ENCODE assay signal across 22 cellular contexts in genomic region chr4:71069063-71069462, GRCh38.
DNase-seq lines count a peak whose midpoint lies in the region; FAIRE-seq and TF ChIP-seq lines count a peak whose summit lies in the region.
"Had no signal": no experiment of that assay in that cellular context is flagged by ENCODE, and none has a peak within 500 bp of the region (broad histone marks: within the 10 kb centered on the region; RNA-seq: fewer than 3 reads in every experiment).

No MANE protein-coding gene starts in this region.

- H3K27ac Mint-ChIP-seq in CD4-positive, alpha-beta memory T cell, result no peak overlapping the region
- H3K27ac Mint-ChIP-seq: B cell; CD14-positive monocyte; CD4-positive, alpha-beta T cell; HFFc6 had no signal

- H3K4me1 ChIP-seq in liver (ENCODE audit: control insufficient read depth in 4 of 4, insufficient read depth in 4 of 4, low read length in 3 of 4) (peaks cover 6 to 16% (median 12%) of the 10 kb centered on the region in 4 donors), small intestine (ENCODE audit: control insufficient read depth in 2 of 2, insufficient read depth in 1 of 2, low read depth in 1 of 2, low read length in 1 of 2) (peaks cover 0 to 4% of the 10 kb centered on the region in 2 donors)
- H3K4me1 ChIP-seq in CD4-positive, alpha-beta memory T cell (ENCODE audit: insufficient read depth, low read length), result no peaks in the 10 kb centered on the region
- H3K4me1 ChIP-seq: BLaER1, HAP-1 had no signal

- no peak overlapping the region for H3K9ac ChIP-seq in liver (ENCODE audit: low read depth in 1 of 2, low read length in 2 of 2)
- H3K9ac ChIP-seq: BLaER1 had no signal

- no peaks in the 10 kb centered on the region for H3K27me3 ChIP-seq in liver (ENCODE audit: control insufficient read depth in 4 of 4, insufficient read depth in 4 of 4, low read length in 3 of 4)
- no peaks in the 10 kb centered on the region for H3K27me3 ChIP-seq in small intestine (ENCODE audit: control insufficient read depth in 2 of 2, insufficient read depth in 2 of 2, low read length in 2 of 2)
- H3K27me3 ChIP-seq in CD4-positive, alpha-beta memory T cell (ENCODE audit: insufficient read depth, low read length), result no peaks in the 10 kb centered on the region
- H3K27me3 ChIP-seq: BLaER1 had no signal

- H3K4me3 Mint-ChIP-seq in CD4-positive, alpha-beta memory T cell, result no peak overlapping the region
- H3K4me3 Mint-ChIP-seq: B cell; CD14-positive monocyte; CD4-positive, alpha-beta T cell; HFFc6 had no signal

- intact Hi-C loops in CD4-positive, alpha-beta memory T cell (cut with micrococcal nuclease), result no loop called here

- TF ChIP-seq RAD21 in liver (IDR thresholded peaks at IDR 0.05), result no peak

- peaks cover 0 to 6% of the 10 kb centered on the region in 2 donors for H3K27me3 Mint-ChIP-seq in CD4-positive, alpha-beta memory T cell
- H3K27me3 Mint-ChIP-seq: B cell had no signal

- TF ChIP-seq CTCF in C4-2B (conservative IDR thresholded peaks at IDR 0.05), result no peak
- no peak for TF ChIP-seq CTCF in liver (IDR thresholded peaks at IDR 0.05; ENCODE audit: low read depth, low read length, missing input control)

- H3K27ac ChIP-seq in C4-2B (peak overlapping the region; percentile 93; the same call in 1 of the 2 replicates), liver (ENCODE audit: low read depth in 1 of 2, low read length in 2 of 2) (no peak overlapping the region), small intestine (ENCODE audit: low read depth in 1 of 2, low read length in 1 of 2) (no peak overlapping the region)
- no peak overlapping the region for H3K27ac ChIP-seq in CD4-positive, alpha-beta memory T cell (ENCODE audit: low read depth, low read length)
- H3K27ac ChIP-seq: BLaER1 had no signal

- peak; percentile 16 for DNase-seq in LoVo (ENCODE audit: low spot score)
- peak; percentile 67 for DNase-seq in small intestine
- no peak for DNase-seq in medulla oblongata (ENCODE audit: extremely low spot score)
- DNase-seq in CD4-positive, alpha-beta memory T cell, result no peak
- DNase-seq in iPS-NIHi7 (ENCODE audit: extremely low spot score), result no peak
- DNase-seq: Calu3; CD4-positive, alpha-beta T cell; COR-L47; DMS79 treated with DMSO at 0.1 percent for 48 hours; GF-D8; GOT3; HFFc6 had no signal

- no peaks in the 10 kb centered on the region for H3K36me3 ChIP-seq in liver (ENCODE audit: control insufficient read depth in 4 of 4, insufficient read depth in 3 of 4, low read depth in 1 of 4, low read length in 3 of 4)
- H3K36me3 ChIP-seq in small intestine (ENCODE audit: control insufficient read depth in 2 of 2, insufficient read depth in 2 of 2, low read length in 2 of 2), result no peaks in the 10 kb centered on the region
- H3K36me3 ChIP-seq in CD4-positive, alpha-beta memory T cell (ENCODE audit: insufficient read depth, low read length), result no peaks in the 10 kb centered on the region
- H3K36me3 ChIP-seq: BLaER1, HAP-1 had no signal

- peak; percentile 33 for FAIRE-seq in small intestine (lab: Jason Lieb, UNC)
- FAIRE-seq: A204.1, GM12891, GM18507, H54 had no signal

- H3K36me3 Mint-ChIP-seq in CD4-positive, alpha-beta memory T cell, result no peaks in the 10 kb centered on the region
- H3K36me3 Mint-ChIP-seq: CD14-positive monocyte had no signal

- POLR2A ChIA-PET in CD4-positive, alpha-beta memory T cell (lab: Charles Lee; ENCODE audit: partially characterized antibody), result no interaction called here

- CTCF ChIA-PET in CD4-positive, alpha-beta memory T cell (lab: Charles Lee; ENCODE audit: partially characterized antibody), result interaction anchor here (0.6 kb wide), 1 partner anchor 31 kb away, joined by 3 read pairs; no protein-coding TSS in a partner anchor

- H3K4me3 ChIP-seq in liver (ENCODE audit: low read depth in 1 of 3, low read length in 3 of 3) (no peak overlapping the region), small intestine (ENCODE audit: low read depth in 1 of 2, low read length in 2 of 2) (no peak overlapping the region)
- H3K4me3 ChIP-seq in CD4-positive, alpha-beta memory T cell (ENCODE audit: low read length in 2 of 2), result no peak overlapping the region
- H3K4me3 ChIP-seq: BLaER1, HAP-1 had no signal

- no peaks in the 10 kb centered on the region for H3K4me1 Mint-ChIP-seq in CD4-positive, alpha-beta memory T cell

- no peaks in the 10 kb centered on the region for H3K9me3 Mint-ChIP-seq in CD4-positive, alpha-beta memory T cell
- H3K9me3 Mint-ChIP-seq: CD4-positive, alpha-beta T cell; HFFc6 had no signal

- 72% methylated on average over 1 of the region's 1 CpG for WGBS in liver
- 13 to 45% (median 19%) methylated on average over 1 of the region's 1 CpG for WGBS in small intestine, 3 donors

- no peaks in the 10 kb centered on the region for H3K9me3 ChIP-seq in liver (ENCODE audit: control insufficient read depth in 4 of 4, low read length in 3 of 4)
- no peaks in the 10 kb centered on the region for H3K9me3 ChIP-seq in small intestine (ENCODE audit: control insufficient read depth, low read depth)
- H3K9me3 ChIP-seq in CD4-positive, alpha-beta memory T cell (ENCODE audit: control insufficient read depth in 1 of 2, low read length in 2 of 2), result no peaks in the 10 kb centered on the region
- H3K9me3 ChIP-seq: BLaER1, HAP-1 had no signal

TF ChIP-seq in liver, 16 proteins besides CTCF, POLR2A, EP300 and RAD21:
- TF ChIP-seq TAF1 (conservative IDR thresholded peaks at IDR 0.05) (no peak), HNF4G (IDR thresholded peaks at IDR 0.05) (no peak), FOXA1 (IDR thresholded peaks at IDR 0.05) (no peak), EGR1 (IDR thresholded peaks at IDR 0.05; ENCODE audit: low read depth in 2 of 2) (no peak), ATF3 (IDR thresholded peaks at IDR 0.05) (no peak), HNF4A (conservative IDR thresholded peaks at IDR 0.05) (peak; percentile 47 to 79), FOXA2 (IDR thresholded peaks at IDR 0.05) (no peak)
- TF ChIP-seq, protein P1, sequence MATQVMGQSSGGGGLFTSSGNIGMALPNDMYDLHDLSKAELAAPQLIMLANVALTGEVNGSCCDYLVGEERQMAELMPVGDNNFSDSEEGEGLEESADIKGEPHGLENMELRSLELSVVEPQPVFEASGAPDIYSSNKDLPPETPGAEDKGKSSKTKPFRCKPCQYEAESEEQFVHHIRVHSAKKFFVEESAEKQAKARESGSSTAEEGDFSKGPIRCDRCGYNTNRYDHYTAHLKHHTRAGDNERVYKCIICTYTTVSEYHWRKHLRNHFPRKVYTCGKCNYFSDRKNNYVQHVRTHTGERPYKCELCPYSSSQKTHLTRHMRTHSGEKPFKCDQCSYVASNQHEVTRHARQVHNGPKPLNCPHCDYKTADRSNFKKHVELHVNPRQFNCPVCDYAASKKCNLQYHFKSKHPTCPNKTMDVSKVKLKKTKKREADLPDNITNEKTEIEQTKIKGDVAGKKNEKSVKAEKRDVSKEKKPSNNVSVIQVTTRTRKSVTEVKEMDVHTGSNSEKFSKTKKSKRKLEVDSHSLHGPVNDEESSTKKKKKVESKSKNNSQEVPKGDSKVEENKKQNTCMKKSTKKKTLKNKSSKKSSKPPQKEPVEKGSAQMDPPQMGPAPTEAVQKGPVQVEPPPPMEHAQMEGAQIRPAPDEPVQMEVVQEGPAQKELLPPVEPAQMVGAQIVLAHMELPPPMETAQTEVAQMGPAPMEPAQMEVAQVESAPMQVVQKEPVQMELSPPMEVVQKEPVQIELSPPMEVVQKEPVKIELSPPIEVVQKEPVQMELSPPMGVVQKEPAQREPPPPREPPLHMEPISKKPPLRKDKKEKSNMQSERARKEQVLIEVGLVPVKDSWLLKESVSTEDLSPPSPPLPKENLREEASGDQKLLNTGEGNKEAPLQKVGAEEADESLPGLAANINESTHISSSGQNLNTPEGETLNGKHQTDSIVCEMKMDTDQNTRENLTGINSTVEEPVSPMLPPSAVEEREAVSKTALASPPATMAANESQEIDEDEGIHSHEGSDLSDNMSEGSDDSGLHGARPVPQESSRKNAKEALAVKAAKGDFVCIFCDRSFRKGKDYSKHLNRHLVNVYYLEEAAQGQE (IDR thresholded peaks at IDR 0.05), result no peak
- TF ChIP-seq, protein P2, sequence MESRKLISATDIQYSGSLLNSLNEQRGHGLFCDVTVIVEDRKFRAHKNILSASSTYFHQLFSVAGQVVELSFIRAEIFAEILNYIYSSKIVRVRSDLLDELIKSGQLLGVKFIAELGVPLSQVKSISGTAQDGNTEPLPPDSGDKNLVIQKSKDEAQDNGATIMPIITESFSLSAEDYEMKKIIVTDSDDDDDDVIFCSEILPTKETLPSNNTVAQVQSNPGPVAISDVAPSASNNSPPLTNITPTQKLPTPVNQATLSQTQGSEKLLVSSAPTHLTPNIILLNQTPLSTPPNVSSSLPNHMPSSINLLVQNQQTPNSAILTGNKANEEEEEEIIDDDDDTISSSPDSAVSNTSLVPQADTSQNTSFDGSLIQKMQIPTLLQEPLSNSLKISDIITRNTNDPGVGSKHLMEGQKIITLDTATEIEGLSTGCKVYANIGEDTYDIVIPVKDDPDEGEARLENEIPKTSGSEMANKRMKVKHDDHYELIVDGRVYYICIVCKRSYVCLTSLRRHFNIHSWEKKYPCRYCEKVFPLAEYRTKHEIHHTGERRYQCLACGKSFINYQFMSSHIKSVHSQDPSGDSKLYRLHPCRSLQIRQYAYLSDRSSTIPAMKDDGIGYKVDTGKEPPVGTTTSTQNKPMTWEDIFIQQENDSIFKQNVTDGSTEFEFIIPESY (IDR thresholded peaks at IDR 0.05), result no peak

Comparison
In these comparisons a context has a peak if more than half of its experiments do, and no peak if none do; other contexts are left out.
1. DNase-seq: peak in LoVo (single experiment) and small intestine (single experiment); none in medulla oblongata (single experiment), CD4-positive, alpha-beta memory T cell (0 of 5) and iPS-NIHi7 (single experiment).